Comparison of ENCODE assay signal across 8 cellular contexts in genomic region chr2:160332318-160332717, GRCh38.
A peak's percentile ranks its signal among the peaks of the same experiment; 100 is the strongest.
DNase-seq lines count a peak whose midpoint lies in the region; ATAC-seq, FAIRE-seq and TF ChIP-seq lines count a peak whose summit lies in the region.

No MANE protein-coding gene starts in this region.

- no peak overlapping the region for H3K9ac ChIP-seq in kidney (ENCODE audit: low read length in 2 of 2)

- H3K27me3 ChIP-seq in BE2C, result no peaks in the 10 kb centered on the region

- H3K4me3 Mint-ChIP-seq in activated T-helper 2 cell treated with anti-CD3 and anti-CD28 coated beads, Interferon-gamma antibody, Interleukin-2, Interleukin-4, amounts not matched to agents 10 μg/mL and 5 μg/mL and 100 μg/mL, durations not matched to agents 14 hours and 24 hours and 36 hours (ENCODE audit: low read depth), result no peak overlapping the region

- intact Hi-C loops in activated T-helper 2 cell treated with anti-CD3 and anti-CD28 coated beads, Interferon-gamma antibody, Interleukin-2, Interleukin-4, amounts not matched to agents 10 μg/mL and 5 μg/mL and 100 μg/mL, durations not matched to agents 14 hours and 24 hours and 36 hours (cut with micrococcal nuclease), result loop anchor here (5.0 to 10.0 kb wide), 6 partner anchors 40 to 742 kb away; partner anchors contain the start of gene RBMS1
- intact Hi-C loops in kidney (cut with DNase I), result no loop called here

- DNase-seq in BE2C (no peak), HT1080 (ENCODE audit: low read depth) (peak; percentile 61), kidney (no peak), DMS114 treated with DMSO at 0.1 percent for 48 hours (lab: John Stamatoyannopoulos, UW; ENCODE audit: unreplicated experiment) (no peak), retina (no peak), NCI-H1417 treated with DMSO at 0.1 percent for 48 hours (lab: John Stamatoyannopoulos, UW) (no peak)
- no peak for DNase-seq in activated T-helper 2 cell treated with anti-CD3 and anti-CD28 coated beads, Interferon-gamma antibody, Interleukin-2, Interleukin-4, amounts not matched to agents 10 μg/mL and 5 μg/mL and 100 μg/mL, durations not matched to agents 14 hours and 24 hours and 36 hours (ENCODE audit: low spot score)

- FAIRE-seq in kidney (lab: Jason Lieb, UNC), result no peak

- no peaks in the 10 kb centered on the region for H3K9me3 Mint-ChIP-seq in activated T-helper 2 cell treated with anti-CD3 and anti-CD28 coated beads, Interferon-gamma antibody, Interleukin-2, Interleukin-4, amounts not matched to agents 10 μg/mL and 5 μg/mL and 100 μg/mL, durations not matched to agents 14 hours and 24 hours and 36 hours

- no peak overlapping the region for H3K27ac ChIP-seq in kidney (ENCODE audit: low read depth in 2 of 2, low read length in 2 of 2)

- H3K36me3 ChIP-seq in BE2C (no peaks in the 10 kb centered on the region), kidney (ENCODE audit: control insufficient read depth in 1 of 2, insufficient read depth in 2 of 2, low read length in 2 of 2) (no peaks in the 10 kb centered on the region)

- H3K4me3 ChIP-seq in BE2C (ENCODE audit: low read depth, low read length), result no peak overlapping the region
- H3K4me3 ChIP-seq in kidney (ENCODE audit: low read length in 2 of 2), result no peak overlapping the region

- H3K27ac Mint-ChIP-seq in activated T-helper 2 cell treated with anti-CD3 and anti-CD28 coated beads, Interferon-gamma antibody, Interleukin-2, Interleukin-4, amounts not matched to agents 10 μg/mL and 5 μg/mL and 100 μg/mL, durations not matched to agents 14 hours and 24 hours and 36 hours, result peak overlapping the region; percentile 41

- no peak for ATAC-seq in GM18520 (IDR thresholded peaks at IDR 0.05; ENCODE audit: unreplicated experiment)

- no peaks in the 10 kb centered on the region for H3K27me3 Mint-ChIP-seq in activated T-helper 2 cell treated with anti-CD3 and anti-CD28 coated beads, Interferon-gamma antibody, Interleukin-2, Interleukin-4, amounts not matched to agents 10 μg/mL and 5 μg/mL and 100 μg/mL, durations not matched to agents 14 hours and 24 hours and 36 hours (ENCODE audit: low read depth)

- H3K4me1 ChIP-seq in BE2C, result peaks cover 15% of the 10 kb centered on the region
- peaks cover 8% of the 10 kb centered on the region in 2 donors for H3K4me1 ChIP-seq in kidney (ENCODE audit: control insufficient read depth in 1 of 2, insufficient read depth in 1 of 2, low read depth in 1 of 2, low read length in 2 of 2)

- H3K36me3 Mint-ChIP-seq in activated T-helper 2 cell treated with anti-CD3 and anti-CD28 coated beads, Interferon-gamma antibody, Interleukin-2, Interleukin-4, amounts not matched to agents 10 μg/mL and 5 μg/mL and 100 μg/mL, durations not matched to agents 14 hours and 24 hours and 36 hours (ENCODE audit: low read depth), result no peaks in the 10 kb centered on the region

- TF ChIP-seq CTCF in BE2C (IDR thresholded peaks at IDR 0.05; ENCODE audit: low read depth, low read length) (peak; percentile 27), kidney (IDR thresholded peaks at IDR 0.05; ENCODE audit: borderline replicate concordance, extremely low read depth, insufficient read depth) (peak; percentile 14)

- peaks cover 69% of the 10 kb centered on the region for H3K4me1 Mint-ChIP-seq in activated T-helper 2 cell treated with anti-CD3 and anti-CD28 coated beads, Interferon-gamma antibody, Interleukin-2, Interleukin-4, amounts not matched to agents 10 μg/mL and 5 μg/mL and 100 μg/mL, durations not matched to agents 14 hours and 24 hours and 36 hours (ENCODE audit: low read depth)

- H3K9me3 ChIP-seq in BE2C, result no peaks in the 10 kb centered on the region
- no peaks in the 10 kb centered on the region for H3K9me3 ChIP-seq in kidney (ENCODE audit: control insufficient read depth in 1 of 2, low read length in 2 of 2)
